ENCODE assay signal across 10 cellular contexts in genomic region chr2:12720752-12721151, GRCh38. TPM values are rescaled to one million over a fixed set of nuclear protein-coding genes. Genes with fewer than 3 reads are reported as not detected.
DNase-seq lines count a peak whose midpoint lies in the region; ATAC-seq, FAIRE-seq and TF ChIP-seq lines count a peak whose summit lies in the region.
"Had no signal": no experiment of that assay in that cellular context is flagged by ENCODE, and none has a peak within 500 bp of the region (broad histone marks: within the 10 kb centered on the region; RNA-seq: fewer than 3 reads in every experiment).

No MANE protein-coding gene starts in this region.

- H3K79me2 ChIP-seq in astrocyte (ENCODE audit: insufficient read depth, low read length), result peaks cover 83% of the 10 kb centered on the region

- no peak overlapping the region for H3K27ac Mint-ChIP-seq in astrocyte (ENCODE audit: unreplicated experiment)

- H3K27me3 Mint-ChIP-seq in astrocyte (ENCODE audit: low read depth, unreplicated experiment), result no peaks in the 10 kb centered on the region

- peak overlapping the region; percentile 92 for H3K4me2 ChIP-seq in astrocyte (ENCODE audit: low read length)

- H3K9ac ChIP-seq in astrocyte (ENCODE audit: low read length) (peak overlapping the region; percentile 93), mucosa of rectum (ENCODE audit: low read depth in 1 of 2, low read length in 2 of 2) (no peak overlapping the region)

- H3K36me3 Mint-ChIP-seq in astrocyte (ENCODE audit: low read depth, unreplicated experiment), result peaks cover 12% of the 10 kb centered on the region

- no peak for TF ChIP-seq POLR2A in heart left ventricle (IDR thresholded peaks at IDR 0.05)
- no peak for TF ChIP-seq POLR2A in upper lobe of left lung (IDR thresholded peaks at IDR 0.05)

- ATAC-seq in heart left ventricle (no peak), upper lobe of left lung (ENCODE audit: low FRiP score in 2 of 2) (no peak)

- peaks cover 4 to 61% (median 47%) of the 10 kb centered on the region in 12 donors for H3K4me1 ChIP-seq in heart left ventricle
- H3K4me1 ChIP-seq in astrocyte (ENCODE audit: insufficient read depth, low read length), result peaks cover 50% of the 10 kb centered on the region
- peaks cover 3 to 10% of the 10 kb centered on the region in 2 donors for H3K4me1 ChIP-seq in mucosa of rectum (ENCODE audit: control insufficient read depth in 2 of 2, insufficient read depth in 2 of 2, low read length in 2 of 2)
- H3K4me1 ChIP-seq in upper lobe of left lung, result peaks cover 21 to 67% (median 42%) of the 10 kb centered on the region in 4 donors

- peaks cover 25% of the 10 kb centered on the region for H4K20me1 ChIP-seq in astrocyte (ENCODE audit: insufficient read depth, low read length)

- 5 to 22% (median 17%) methylated on average over 2 of the region's 2 CpGs for WGBS in heart left ventricle, 4 donors
- WGBS in upper lobe of left lung, 2 donors, result 21 to 48% methylated on average over 2 of the region's 2 CpGs

- DNase-seq in heart left ventricle (no peak), cardiac septum (ENCODE audit: low spot score) (no peak), astrocyte (ENCODE audit: low read depth) (no peak), upper lobe of left lung (no peak), NCI-H2081 (lab: John Stamatoyannopoulos, UW) (no peak), GM13976 (ENCODE audit: low spot score) (no peak)
- no peak for DNase-seq in activated CD4-positive, alpha-beta T cell treated with anti-CD3 and anti-CD28 coated beads for 1 hour
- DNase-seq: NCI-H446 treated with DMSO at 0.1 percent for 48 hours had no signal

- in situ Hi-C loops in GM13976 (cut with MboI; ENCODE audit: low sequenced_read_pairs, unreplicated experiment), result loop anchor here (25.0 kb wide), 1 partner anchor 883 kb away; no protein-coding TSS in a partner anchor

- peak overlapping the region in 11 of 12 donors; percentile 91 to 100 (median 96) for H3K27ac ChIP-seq in heart left ventricle
- H3K27ac ChIP-seq in astrocyte (ENCODE audit: low read depth, low read length), result no peak overlapping the region
- H3K27ac ChIP-seq in mucosa of rectum (ENCODE audit: low read depth in 2 of 2, low read length in 2 of 2), result no peak overlapping the region
- peak overlapping the region; percentile 2 to 98 (median 92) for H3K27ac ChIP-seq in upper lobe of left lung
- H3K27ac ChIP-seq: epithelial cell of prostate had no signal

- no peak overlapping the region for H2AFZ ChIP-seq in astrocyte (ENCODE audit: low read depth, low read length)

- H3K4me3 Mint-ChIP-seq in astrocyte (ENCODE audit: unreplicated experiment), result peak overlapping the region; percentile 99

- H3K36me3 ChIP-seq in heart left ventricle, result peaks cover 0 to 30% (median 29%) of the 10 kb centered on the region in 9 donors
- peaks cover 16% of the 10 kb centered on the region for H3K36me3 ChIP-seq in astrocyte (ENCODE audit: insufficient read depth, low read length)
- peaks cover 0 to 7% of the 10 kb centered on the region in 2 donors for H3K36me3 ChIP-seq in mucosa of rectum (ENCODE audit: control insufficient read depth in 2 of 2, insufficient read depth in 2 of 2, low read length in 2 of 2)
- peaks cover 3 to 24% (median 6%) of the 10 kb centered on the region in 4 donors for H3K36me3 ChIP-seq in upper lobe of left lung

- TF ChIP-seq CTCF in heart left ventricle (IDR thresholded peaks at IDR 0.05) (no peak), astrocyte (IDR thresholded peaks at IDR 0.05; ENCODE audit: insufficient read depth, low read depth, low read length) (no peak), upper lobe of left lung (IDR thresholded peaks at IDR 0.05) (no peak), GM13976 (IDR thresholded peaks at IDR 0.05; ENCODE audit: borderline replicate concordance, control extremely low read depth, extremely low read depth, insufficient read depth, missing control alignments) (no peak)

- no peak for FAIRE-seq in astrocyte (lab: Jason Lieb, UNC)

- H3K27me3 ChIP-seq in heart left ventricle (no peaks in the 10 kb centered on the region), astrocyte (ENCODE audit: insufficient read depth, low read length) (no peaks in the 10 kb centered on the region), mucosa of rectum (ENCODE audit: control insufficient read depth in 2 of 2, insufficient read depth in 2 of 2, low read length in 2 of 2) (peaks cover 3 to 17% of the 10 kb centered on the region in 2 donors), upper lobe of left lung (no peaks in the 10 kb centered on the region)

- peak overlapping the region; percentile 68 to 97 (median 87) for H3K4me3 ChIP-seq in heart left ventricle
- peak overlapping the region; percentile 83 for H3K4me3 ChIP-seq in astrocyte (ENCODE audit: insufficient read depth, low read depth, low read length)
- H3K4me3 ChIP-seq in mucosa of rectum (ENCODE audit: low read length in 2 of 2), result peak overlapping the region; percentile 18 to 82
- H3K4me3 ChIP-seq in upper lobe of left lung, result peak overlapping the region in 3 of 4 donors; percentile 61 to 83 (median 77)

- peaks cover 36% of the 10 kb centered on the region for H3K4me1 Mint-ChIP-seq in astrocyte (ENCODE audit: low read depth, unreplicated experiment)

- H3K9me3 Mint-ChIP-seq in astrocyte (ENCODE audit: unreplicated experiment), result no peaks in the 10 kb centered on the region

- intact Hi-C loops in heart left ventricle (cut with DNase I) (loop anchor here in 7 of 10 donors (2.0 to 10.0 kb wide), 8 partner anchors 82 to 890 kb away; no protein-coding TSS in a partner anchor), cardiac septum (cut with DNase I) (no loop called here)

- H3K9me3 ChIP-seq in heart left ventricle (no peaks in the 10 kb centered on the region), astrocyte (ENCODE audit: insufficient read depth, low read depth, low read length) (no peaks in the 10 kb centered on the region), mucosa of rectum (ENCODE audit: control insufficient read depth in 2 of 2, low read length in 2 of 2) (no peaks in the 10 kb centered on the region), upper lobe of left lung (no peaks in the 10 kb centered on the region)

- TF ChIP-seq EP300 in upper lobe of left lung (IDR thresholded peaks at IDR 0.05), result no peak

RNA-seq across cellular contexts. Expression of gene TRIB2, which starts 4.0 kb away (rescaled TPM):
- total RNA-seq in heart left ventricle (100 to 1,000 TPM in 1 of 9 donors, 10 to 100 TPM in 8; 34.3 to 140 (median 41.4) TPM), cardiac septum (49.9 TPM), astrocyte (22.6 and 28.6 TPM in 2 replicates), upper lobe of left lung (100 to 1,000 TPM in 1 of 6 donors, 10 to 100 TPM in 5; 25.4 to 104 (median 42.4) TPM)
- polyA plus RNA-seq in heart left ventricle, result 10 to 100 TPM; 31.2 to 45.3 TPM

Comparison
In these comparisons a context has a peak if more than half of its experiments do, and no peak if none do; other contexts are left out.
1. H3K27ac ChIP-seq: peak in heart left ventricle (11 of 12) and upper lobe of left lung (4 of 4); none in astrocyte (single experiment) and mucosa of rectum (0 of 2).
2. Peak in every context shown above with its lines, with median percentiles within 50 percentile points of each other: H3K4me3 ChIP-seq.